Comparison of ENCODE assay signal across 9 cellular contexts in the genomic region with DNA sequence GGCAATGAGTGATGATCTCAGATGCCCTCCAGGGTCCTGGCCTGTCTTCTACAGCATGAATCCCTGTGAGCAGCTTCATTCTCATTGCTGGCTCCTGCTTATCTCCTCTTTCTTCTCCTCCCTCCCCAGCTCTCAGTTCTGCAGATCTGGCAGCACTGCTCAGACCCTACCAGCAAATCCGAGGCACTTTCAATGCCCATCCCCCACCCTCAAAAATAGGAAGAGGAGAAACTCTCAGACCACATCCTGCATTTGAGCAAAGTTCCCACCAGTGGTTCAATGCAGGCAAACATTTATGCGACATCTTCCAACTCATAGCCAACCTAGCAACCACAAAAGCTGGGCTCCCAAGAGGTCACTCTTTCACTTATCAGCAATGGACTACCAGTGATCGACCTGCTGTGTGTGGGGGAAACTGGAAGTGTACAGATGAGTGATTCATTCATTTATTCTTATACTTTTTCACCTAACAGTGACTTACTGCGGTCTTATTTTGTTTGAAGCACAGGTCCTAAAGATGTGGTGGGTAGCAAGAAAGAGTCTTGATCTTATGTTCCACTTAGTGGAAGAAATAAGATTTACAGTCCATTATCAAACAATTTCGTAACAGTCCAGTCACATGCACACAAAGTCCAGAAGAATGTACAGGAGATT. TPM values are rescaled to one million over a fixed set of nuclear protein-coding genes. Genes with fewer than 3 reads are reported as not detected.
DNase-seq lines count a peak whose midpoint lies in the region; ATAC-seq and TF ChIP-seq lines count a peak whose summit lies in the region.
"Had no signal": no experiment of that assay in that cellular context is flagged by ENCODE, and none has a peak within 500 bp of the region (broad histone marks: within the 10 kb centered on the region; RNA-seq: fewer than 3 reads in every experiment).

No MANE protein-coding gene starts in this region.

- no peaks in the 10 kb centered on the region for H3K36me3 ChIP-seq in BE2C

- no peak for TF ChIP-seq CTCF in BE2C (IDR thresholded peaks at IDR 0.05; ENCODE audit: low read depth, low read length)
- TF ChIP-seq CTCF in epithelial cell of esophagus (IDR thresholded peaks at IDR 0.05; ENCODE audit: insufficient read depth, low read depth, low read length, missing control alignments) = no peak

- H3K4me3 ChIP-seq in BE2C (ENCODE audit: low read depth, low read length) (no peak overlapping the region), epithelial cell of esophagus (ENCODE audit: low read length) (no peak overlapping the region)

- no peaks in the 10 kb centered on the region for H3K9me3 ChIP-seq in BE2C

- DNase-seq in BE2C (peak; percentile 28), RPMI7951 (ENCODE audit: low read depth) (peak; percentile 16), epithelial cell of esophagus (ENCODE audit: low read depth) (peak; percentile 24), NCI-H1436 treated with DMSO at 0.1 percent for 48 hours (lab: John Stamatoyannopoulos, UW) (no peak), H4 (ENCODE audit: low spot score) (no peak), NCI-H187 treated with DMSO at 0.1 percent for 48 hours (lab: John Stamatoyannopoulos, UW) (no peak)

- H3K4me1 ChIP-seq in BE2C = no peaks in the 10 kb centered on the region

- peaks cover 4% of the 10 kb centered on the region; the same call in 1 of the 2 replicates for H3K27me3 ChIP-seq in BE2C

- ATAC-seq in GM18861 (IDR thresholded peaks at IDR 0.05; ENCODE audit: unreplicated experiment) (peak; percentile 48), HG02981 (IDR thresholded peaks at IDR 0.05; ENCODE audit: unreplicated experiment) (peak; percentile 58)

RNA-seq across cellular contexts. Expression of a gene that starts 5.8 kb away (rescaled TPM):
- polyA plus RNA-seq in BE2C (2012; ENCODE audit: insufficient read depth, insufficient read length, low read depth) = 0.62 TPM
- 2.6 and 5.5 TPM in 2 replicates for total RNA-seq in RPMI7951 (2014; rRNA removed; shearing (Covaris generic))
- not detected in 2 replicates for total RNA-seq in H4 (2014; rRNA removed; shearing (Covaris generic))
- total RNA-seq: pulmonary artery endothelial cell had no signal

RNA-seq across cellular contexts. Expression of a gene that starts 21.3 kb away (rescaled TPM):
- polyA plus RNA-seq in BE2C (2012; ENCODE audit: insufficient read depth, insufficient read length, low read depth) = not detected
- total RNA-seq in RPMI7951 (2014; rRNA removed; shearing (Covaris generic)) = not detected in 2 replicates
- total RNA-seq in H4 (2014; rRNA removed; shearing (Covaris generic)) = 1.5 and 3.0 TPM in 2 replicates

Comparison
In these comparisons a context has a peak if more than half of its experiments do, and no peak if none do; other contexts are left out.
1. DNase-seq: peak in BE2C (single experiment), RPMI7951 (single experiment) and epithelial cell of esophagus (single experiment); none in NCI-H1436 treated with DMSO at 0.1 percent for 48 hours (single experiment), H4 (single experiment) and NCI-H187 treated with DMSO at 0.1 percent for 48 hours (single experiment).